Comparison of ENCODE assay signal across 11 cellular contexts in genomic region chr1:61450454-61451213, GRCh38.
DNase-seq lines count a peak whose midpoint lies in the region; FAIRE-seq and TF ChIP-seq lines count a peak whose summit lies in the region.
"Had no signal": no experiment of that assay in that cellular context is flagged by ENCODE, and none has a peak within 500 bp of the region (broad histone marks: within the 10 kb centered on the region; RNA-seq: fewer than 3 reads in every experiment).

No MANE protein-coding gene starts in this region.

- peaks cover 13% of the 10 kb centered on the region for H3K4me1 Mint-ChIP-seq in MCF 10A (ENCODE audit: insufficient read depth, unreplicated experiment)

- H3K4me1 ChIP-seq in muscle layer of duodenum (ENCODE audit: control insufficient read depth in 1 of 2, insufficient read depth in 2 of 2, low read length in 2 of 2), result peaks cover 33 to 38% of the 10 kb centered on the region in 2 donors

- H3K27ac ChIP-seq in RWPE1 (peak overlapping the region; percentile 81), muscle layer of duodenum (ENCODE audit: low read length) (peak overlapping the region; percentile 7)

- DNase-seq in RWPE1 (ENCODE audit: low spot score) (peak; percentile 27), fibroblast of mammary gland (ENCODE audit: low read depth) (peak; percentile 56), urothelium cell line (ENCODE audit: low spot score) (peak; percentile 33), GM10266 (ENCODE audit: extremely low spot score) (no peak), MCF 10A (ENCODE audit: unreplicated experiment) (no peak), D721Med (ENCODE audit: insufficient read length, low spot score) (no peak)
- DNase-seq: activated CD4-positive, alpha-beta T cell treated with anti-CD3 and anti-CD28 coated beads, Interleukin-2, amount 10 ng/mL, durations not matched to agents 24 days and 14 days; DMS79; NCI-H2227 treated with DMSO at 0.1 percent for 48 hours had no signal

- no peaks in the 10 kb centered on the region for H3K9me3 Mint-ChIP-seq in MCF 10A (ENCODE audit: unreplicated experiment)
- H3K9me3 Mint-ChIP-seq: activated CD4-positive, alpha-beta T cell treated with anti-CD3 and anti-CD28 coated beads, Interleukin-2, amount 10 ng/mL, durations not matched to agents 24 days and 14 days had no signal

- H3K27ac Mint-ChIP-seq in MCF 10A (ENCODE audit: low read depth, unreplicated experiment), result no peak overlapping the region
- H3K27ac Mint-ChIP-seq: activated CD4-positive, alpha-beta T cell treated with anti-CD3 and anti-CD28 coated beads, Interleukin-2, amount 10 ng/mL, durations not matched to agents 24 days and 14 days; activated naive CD8-positive, alpha-beta T cell had no signal

- peaks cover 8 to 13% of the 10 kb centered on the region in 2 donors for H3K36me3 ChIP-seq in muscle layer of duodenum (ENCODE audit: control insufficient read depth in 1 of 2, insufficient read depth in 2 of 2, low read length in 2 of 2)

- FAIRE-seq in urothelium cell line (lab: Jason Lieb, UNC) (no peak), D721Med (lab: Jason Lieb, UNC) (no peak)

- no peak overlapping the region for H3K4me3 ChIP-seq in fibroblast of mammary gland (ENCODE audit: control insufficient read depth, low read depth, low read length)
- H3K4me3 ChIP-seq in muscle layer of duodenum (ENCODE audit: low read depth in 1 of 2, low read length in 2 of 2), result no peak overlapping the region

- POLR2A ChIA-PET in RWPE1 (lab: Yijun Ruan, JAX; ENCODE audit: low non-redundant PET), result no interaction called here
- POLR2A ChIA-PET in MCF 10A (lab: Yijun Ruan, JAX), result interaction anchor here (0.9 to 3.6 kb wide), 4 partner anchors 10 to 373 kb away, joined by 3 to 11 read pairs (median 8); no protein-coding TSS in a partner anchor

- H3K27me3 ChIP-seq in muscle layer of duodenum (ENCODE audit: low read depth, low read length), result no peaks in the 10 kb centered on the region

- CTCF ChIA-PET in RWPE1 (lab: Yijun Ruan, JAX), result interaction anchor here (0.5 to 1.2 kb wide), 4 partner anchors 50 to 404 kb away, joined by 3 to 4 read pairs (median 3); no protein-coding TSS in a partner anchor
- CTCF ChIA-PET in MCF 10A (lab: Yijun Ruan, JAX), result interaction anchor here (0.6 to 4.9 kb wide), 8 partner anchors 25 to 486 kb away, joined by 3 to 36 read pairs (median 3); no protein-coding TSS in a partner anchor

- no TSS peak for BruUV-seq in MCF 10A (replicated peaks; lab: Mats Ljungman, UMichigan)

- H3K27me3 Mint-ChIP-seq in MCF 10A (ENCODE audit: insufficient read depth, unreplicated experiment), result no peaks in the 10 kb centered on the region
- H3K27me3 Mint-ChIP-seq: activated naive CD8-positive, alpha-beta T cell had no signal

- H3K4me3 Mint-ChIP-seq in MCF 10A (ENCODE audit: unreplicated experiment), result no peak overlapping the region
- H3K4me3 Mint-ChIP-seq: activated CD4-positive, alpha-beta T cell treated with anti-CD3 and anti-CD28 coated beads, Interleukin-2, amount 10 ng/mL, durations not matched to agents 24 days and 14 days; activated naive CD8-positive, alpha-beta T cell had no signal

- intact Hi-C loops in MCF 10A (cut with micrococcal nuclease), result loop anchor here (5.0 kb wide), 2 partner anchors 402 to 603 kb away; no protein-coding TSS in a partner anchor

- TF ChIP-seq CTCF in RWPE1 (conservative IDR thresholded peaks at IDR 0.05; ENCODE audit: low read depth) (no peak), fibroblast of mammary gland (conservative IDR thresholded peaks at IDR 0.05; ENCODE audit: control insufficient read depth, insufficient read depth, low read depth, low read length) (no peak), GM10266 (IDR thresholded peaks at IDR 0.05; ENCODE audit: control insufficient read depth, insufficient read depth, low read depth, missing control alignments) (no peak), MCF 10A (IDR thresholded peaks at IDR 0.05; ENCODE audit: unreplicated experiment) (no peak), D721Med (IDR thresholded peaks at IDR 0.05; ENCODE audit: insufficient read depth, missing control alignments) (no peak)

- peaks cover 11% of the 10 kb centered on the region for H3K36me3 Mint-ChIP-seq in MCF 10A (ENCODE audit: insufficient read depth, unreplicated experiment)
- H3K36me3 Mint-ChIP-seq: activated naive CD8-positive, alpha-beta T cell had no signal

- H3K9me3 ChIP-seq in muscle layer of duodenum (ENCODE audit: control insufficient read depth in 1 of 2, low read length in 2 of 2), result no peaks in the 10 kb centered on the region

Comparison
In these comparisons a context has a peak if more than half of its experiments do, and no peak if none do; other contexts are left out.
1. DNase-seq: peak in RWPE1 (single experiment), fibroblast of mammary gland (single experiment) and urothelium cell line (single experiment); none in GM10266 (single experiment), MCF 10A (single experiment) and D721Med (single experiment).